Comparison of ENCODE assay signal across 9 cellular contexts in the genomic region with DNA sequence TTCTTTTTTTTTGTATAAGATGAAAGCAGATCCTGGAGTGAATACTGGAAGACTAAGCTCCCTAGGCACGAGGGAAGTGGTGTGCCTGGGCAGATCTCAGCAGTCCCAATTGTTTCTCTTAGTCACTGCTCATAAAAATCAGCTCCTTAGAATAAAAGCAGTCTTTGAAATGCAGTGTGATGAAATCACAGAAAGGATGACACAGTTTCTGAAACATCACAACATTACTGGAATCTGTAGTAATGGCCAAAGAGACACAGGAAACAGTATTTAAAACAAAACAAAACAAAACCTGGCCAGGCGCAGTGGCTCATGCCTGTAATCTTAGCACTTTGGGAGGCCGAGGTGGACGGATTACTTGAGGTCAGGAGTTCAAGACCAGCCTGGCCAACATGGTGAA. TPM values are rescaled to one million over a fixed set of nuclear protein-coding genes. Genes with fewer than 3 reads are reported as not detected.
A peak's percentile ranks its signal among the peaks of the same experiment; 100 is the strongest.
DNase-seq lines count a peak whose midpoint lies in the region; ATAC-seq and TF ChIP-seq lines count a peak whose summit lies in the region.
"Had no signal": no experiment of that assay in that cellular context is flagged by ENCODE, and none has a peak within 500 bp of the region (broad histone marks: within the 10 kb centered on the region; RNA-seq: fewer than 3 reads in every experiment).

No MANE protein-coding gene starts in this region.

- no peak overlapping the region for H2AFZ ChIP-seq in osteoblast (ENCODE audit: low read length)

- H3K79me2 ChIP-seq in osteoblast (ENCODE audit: insufficient read depth, low read length): no peaks in the 10 kb centered on the region

- no peaks in the 10 kb centered on the region for H3K36me3 ChIP-seq in BLaER1 treated with 17β-estradiol and CSF1 and Interleukin-3, amounts not matched to agents 10 nM and 100 nM
- no peaks in the 10 kb centered on the region for H3K36me3 ChIP-seq in osteoblast (ENCODE audit: insufficient read depth, low read length)

- no peak for TF ChIP-seq CTCF in NB4 (IDR thresholded peaks at IDR 0.05; ENCODE audit: low read depth, low read length)
- TF ChIP-seq CTCF in osteoblast (IDR thresholded peaks at IDR 0.05; ENCODE audit: extremely low read depth, low read depth, low read length): no peak

- H3K4me1 ChIP-seq in BLaER1 treated with 17β-estradiol and CSF1 and Interleukin-3, amounts not matched to agents 10 nM and 100 nM: peaks cover 23 to 81% (median 41%) of the 10 kb centered on the region in 10 experiments
- H3K4me1 ChIP-seq in osteoblast (ENCODE audit: insufficient read depth, low read length): peaks cover 5% of the 10 kb centered on the region

- H3K4me2 ChIP-seq in BLaER1 treated with 17β-estradiol and CSF1 and Interleukin-3, amounts not matched to agents 10 nM and 100 nM: peak overlapping the region in 10 of 11 experiments; percentile 56 to 83 (median 74); a peak in 13 of 22 replicates
- H3K4me2 ChIP-seq in osteoblast (ENCODE audit: insufficient read depth, low read length): peak overlapping the region; percentile 40

- peak; percentile 67 for DNase-seq in NB4 (ENCODE audit: low read depth)
- peak; percentile 92 for DNase-seq in dedifferentiated amniotic fluid mesenchymal stem cell (ENCODE audit: extremely low spot score)
- DNase-seq in osteoblast (ENCODE audit: insufficient read length, low spot score, missing footprints): peak; percentile 98
- no peak for DNase-seq in NCI-H2107 (lab: John Stamatoyannopoulos, UW)
- DNase-seq in erythroblast (lab: John Stamatoyannopoulos, UW): no peak

- H3K27me3 ChIP-seq in BLaER1 treated with 17β-estradiol and CSF1 and Interleukin-3, amounts not matched to agents 10 nM and 100 nM: no peaks in the 10 kb centered on the region
- H3K27me3 ChIP-seq in osteoblast (ENCODE audit: insufficient read depth, low read length): no peaks in the 10 kb centered on the region

- peak overlapping the region in 5 of 11 experiments; percentile 36 to 97 (median 69); a peak in 9 of 22 replicates for H3K27ac ChIP-seq in BLaER1 treated with 17β-estradiol and CSF1 and Interleukin-3, amounts not matched to agents 10 nM and 100 nM
- H3K27ac ChIP-seq in osteoblast (ENCODE audit: low read depth, low read length): peak overlapping the region; percentile 77

- no peaks in the 10 kb centered on the region for H4K20me1 ChIP-seq in BLaER1 treated with 17β-estradiol and CSF1 and Interleukin-3, amounts not matched to agents 10 nM and 100 nM
- H4K20me1 ChIP-seq in osteoblast (ENCODE audit: insufficient read depth, low read length): no peaks in the 10 kb centered on the region

- no peak overlapping the region for H3K4me3 ChIP-seq in BLaER1 treated with 17β-estradiol and CSF1 and Interleukin-3, amounts not matched to agents 10 nM and 100 nM
- H3K4me3 ChIP-seq in NB4 (ENCODE audit: low read depth, low read length) (no peak overlapping the region), osteoblast (ENCODE audit: insufficient read depth, low read length) (no peak overlapping the region)
- H3K4me3 ChIP-seq: K562 had no signal

- no peak for TF ChIP-seq POLR2A in NB4 (IDR thresholded peaks at IDR 0.05; ENCODE audit: extremely low read depth, insufficient read length)
- TF ChIP-seq POLR2A in erythroblast (IDR thresholded peaks at IDR 0.05; ENCODE audit: low read length): no peak

- ATAC-seq in GM21447 (IDR thresholded peaks at IDR 0.05; ENCODE audit: unreplicated experiment): no peak
- ATAC-seq in HG03457 (IDR thresholded peaks at IDR 0.05; ENCODE audit: unreplicated experiment): no peak
- ATAC-seq: K562 had no signal

- peaks cover 5 to 15% (median 10%) of the 10 kb centered on the region in 11 experiments; a peak in 17 of 22 replicates for H3K9me3 ChIP-seq in BLaER1 treated with 17β-estradiol and CSF1 and Interleukin-3, amounts not matched to agents 10 nM and 100 nM (replicated peaks in 1 of 11)
- no peaks in the 10 kb centered on the region for H3K9me3 ChIP-seq in osteoblast (ENCODE audit: low read depth, low read length)

- H3K9ac ChIP-seq in BLaER1 treated with 17β-estradiol and CSF1 and Interleukin-3, amounts not matched to agents 10 nM and 100 nM: peak overlapping the region in 4 of 11 experiments; percentile 5 to 58 (median 32); a peak in 5 of 22 replicates

RNA-seq across cellular contexts. Expression of a gene that starts 34.7 kb away (rescaled TPM):
- total RNA-seq in osteoblast: 14.1 and 14.5 TPM in 2 replicates

Comparison
In these comparisons a context has a peak if more than half of its experiments do, and no peak if none do; other contexts are left out.
1. DNase-seq: peak in NB4 (single experiment), dedifferentiated amniotic fluid mesenchymal stem cell (single experiment) and osteoblast (single experiment); none in NCI-H2107 (single experiment) and erythroblast (0 of 2).